ENCODE assay signal across 23 cellular contexts in the genomic region with DNA sequence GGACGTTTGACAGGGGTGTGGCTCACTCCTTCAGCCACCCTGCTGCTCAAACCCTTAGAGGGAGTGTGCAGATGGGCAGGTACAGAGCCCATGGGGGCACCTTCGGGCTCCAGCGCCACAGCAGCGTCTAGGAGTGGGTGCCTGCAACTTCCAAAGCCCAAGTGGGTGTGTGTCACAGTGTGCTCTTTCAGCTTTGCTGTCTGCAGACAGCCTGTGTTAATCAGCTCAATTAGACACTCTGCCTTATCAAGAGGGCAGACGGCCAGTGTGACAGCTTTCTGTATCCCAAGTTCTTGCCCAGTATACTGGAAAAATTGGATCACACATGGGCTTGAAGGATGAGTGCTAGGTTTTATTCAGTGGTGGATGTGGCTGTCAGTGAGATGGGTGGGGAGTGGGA.
"Had no signal": no experiment of that assay in that cellular context is flagged by ENCODE, and none has a peak within 500 bp of the region (broad histone marks: within the 10 kb centered on the region; RNA-seq: fewer than 3 reads in every experiment).

No MANE protein-coding gene starts in this region.

- H3K4me1 Mint-ChIP-seq: activated CD4-positive, alpha-beta T cell treated with anti-CD3 and anti-CD28 coated beads, Interleukin-2, amount 10 ng/mL, durations not matched to agents 7 days and 5 days had no signal

- H3K9me3 Mint-ChIP-seq: activated CD4-positive, alpha-beta memory T cell treated with anti-CD3 and anti-CD28 coated beads for 36 hours; activated CD4-positive, alpha-beta T cell treated with anti-CD3 and anti-CD28 coated beads, Interleukin-2, amount 10 ng/mL, durations not matched to agents 7 days and 5 days; activated naive CD4-positive, alpha-beta T cell treated with anti-CD3 and anti-CD28 coated beads for 36 hours; activated T-cell treated with anti-CD3 and anti-CD28 coated beads, Interleukin-2, amount 50 U/mL, for 4 hours had no signal

- H3K4me3 ChIP-seq: cardiac muscle cell, K562 had no signal

- H3K36me3 Mint-ChIP-seq: activated CD4-positive, alpha-beta memory T cell treated with anti-CD3 and anti-CD28 coated beads for 36 hours; activated naive CD8-positive, alpha-beta T cell had no signal

- H3K27ac ChIP-seq: brain microvascular endothelial cell, cardiac muscle cell, VCaP had no signal

- H3K9me3 ChIP-seq: SK-N-SH had no signal

- H3K36me3 ChIP-seq: brain microvascular endothelial cell, cardiac muscle cell had no signal

- DNase-seq: activated CD4-positive, alpha-beta memory T cell treated with anti-CD3 and anti-CD28 coated beads for 36 hours; activated CD4-positive, alpha-beta T cell treated with anti-CD3 and anti-CD28 coated beads, Interleukin-2, amount 10 ng/mL, durations not matched to agents 7 days and 5 days; activated CD4-positive, CD25-positive, alpha-beta regulatory T cell; activated CD8-positive, alpha-beta memory T cell treated with anti-CD3 and anti-CD28 coated beads for 24 hours; activated gamma-delta T cell; activated naive CD4-positive, alpha-beta T cell treated with anti-CD3 and anti-CD28 coated beads for 36 hours; activated T-cell treated with anti-CD3 and anti-CD28 coated beads, Interleukin-2, amount 50 U/mL, for 4 hours; brain microvascular endothelial cell; Karpas-422; MM.1S; NCI-H146; NCI-H187 treated with DMSO at 0.1 percent for 48 hours; NCI-H2081 treated with DMSO at 0.1 percent for 48 hours; NCI-H345; NCI-H510A; NCI-H526 treated with DMSO at 0.1 percent for 48 hours; PC-3; SK-N-SH; T-helper 1 cell had no signal

- H3K27ac Mint-ChIP-seq: activated CD4-positive, alpha-beta memory T cell treated with anti-CD3 and anti-CD28 coated beads for 36 hours; activated CD4-positive, alpha-beta T cell treated with anti-CD3 and anti-CD28 coated beads, Interleukin-2, amount 10 ng/mL, durations not matched to agents 7 days and 5 days; activated naive CD4-positive, alpha-beta T cell treated with anti-CD3 and anti-CD28 coated beads for 36 hours; activated naive CD8-positive, alpha-beta T cell had no signal

- ATAC-seq: activated T-cell treated with anti-CD3 and anti-CD28 coated beads, Interleukin-2, amount 50 U/mL, for 4 hours; K562; PC-3 had no signal

- H3K4me3 Mint-ChIP-seq: activated CD4-positive, alpha-beta memory T cell treated with anti-CD3 and anti-CD28 coated beads for 36 hours; activated CD4-positive, alpha-beta T cell treated with anti-CD3 and anti-CD28 coated beads, Interleukin-2, amount 10 ng/mL, durations not matched to agents 7 days and 5 days; activated naive CD4-positive, alpha-beta T cell treated with anti-CD3 and anti-CD28 coated beads for 36 hours; activated naive CD8-positive, alpha-beta T cell; activated T-cell treated with anti-CD3 and anti-CD28 coated beads, Interleukin-2, amount 50 U/mL, for 4 hours had no signal

- H3K27me3 ChIP-seq: brain microvascular endothelial cell, cardiac muscle cell had no signal
